In the genomic region with DNA sequence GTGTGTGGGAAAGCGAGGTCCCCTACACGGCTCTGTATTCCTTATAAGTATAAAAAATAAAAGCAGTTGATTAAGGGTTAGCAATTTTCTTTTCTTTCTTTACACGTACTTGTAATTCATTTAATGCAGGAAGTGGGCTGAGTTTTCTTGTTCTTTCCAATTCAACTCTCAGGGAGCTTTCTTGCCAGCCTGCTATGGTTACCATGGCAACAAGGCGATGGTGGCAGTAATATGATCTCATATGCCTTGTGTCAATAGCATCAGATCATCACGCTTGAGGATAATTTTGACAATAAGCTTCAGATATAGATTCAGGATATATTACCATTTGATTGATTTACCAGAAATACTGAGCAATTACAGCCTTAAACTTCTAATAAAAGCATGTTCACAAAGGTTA, we compare ENCODE assay signal across 15 cellular contexts.
DNase-seq lines count a peak whose midpoint lies in the region; ATAC-seq, FAIRE-seq and TF ChIP-seq lines count a peak whose summit lies in the region.
"Had no signal": no experiment of that assay in that cellular context is flagged by ENCODE, and none has a peak within 500 bp of the region (broad histone marks: within the 10 kb centered on the region; RNA-seq: fewer than 3 reads in every experiment).

No MANE protein-coding gene starts in this region.

- H2BK5ac ChIP-seq in H1 (ENCODE audit: low read depth, low read length), result no peak overlapping the region

- no peak for TF ChIP-seq POLR2A in H1 (IDR thresholded peaks at IDR 0.05; ENCODE audit: control extremely low read depth in 1 of 2, low read depth in 2 of 2, low read length in 2 of 2)
- no peak for TF ChIP-seq POLR2A in H54 (IDR thresholded peaks at IDR 0.05; ENCODE audit: low read depth, low read length)

- no peak overlapping the region for H3K9ac ChIP-seq in H1 (replicated peaks in 1 of 4; ENCODE audit: extremely low read depth in 1 of 4, low read depth in 3 of 4, low read length in 3 of 4)

- no peaks in the 10 kb centered on the region for H3K79me1 ChIP-seq in H1 (ENCODE audit: low read depth, low read length)

- no peak overlapping the region for H2BK20ac ChIP-seq in H1 (ENCODE audit: low read length)

- no peaks in the 10 kb centered on the region for H3K23me2 ChIP-seq in H1 (ENCODE audit: low read depth, low read length)

- no peak overlapping the region for H2BK120ac ChIP-seq in H1 (replicated peaks; ENCODE audit: low read depth, low read length)

- H4K8ac ChIP-seq in H1 (ENCODE audit: extremely low read depth, insufficient read depth, low read length), result no peak overlapping the region

- CTCF ChIA-PET in H1 (lab: Charles Lee; ENCODE audit: partially characterized antibody), result interaction anchor here (0.6 to 0.7 kb wide), 2 partner anchors 64 to 522 kb away, joined by 3 read pairs; no protein-coding TSS in a partner anchor

- no peaks in the 10 kb centered on the region for H3K36me3 ChIP-seq in H1 (ENCODE audit: control insufficient read depth in 2 of 4, insufficient read depth in 4 of 4, low read length in 3 of 4)

- ATAC-seq in GM21717 (IDR thresholded peaks at IDR 0.05; ENCODE audit: unreplicated experiment) (no peak), Right ventricle myocardium inferior (no peak), HG02588 (IDR thresholded peaks at IDR 0.05; ENCODE audit: unreplicated experiment) (no peak)

- H3K56ac ChIP-seq in H1 (replicated peaks; ENCODE audit: insufficient read length, low read depth, low read length), result no peak overlapping the region

- H3K9me3 ChIP-seq in H1 (ENCODE audit: insufficient read depth in 2 of 2, low read depth in 1 of 2, low read length in 1 of 2), result no peaks in the 10 kb centered on the region

- no peak overlapping the region for H3K23ac ChIP-seq in H1 (ENCODE audit: insufficient read length)

- no peak overlapping the region for H2AK5ac ChIP-seq in H1 (ENCODE audit: low read depth, low read length)

- H4K20me1 ChIP-seq in H1 (replicated peaks in 1 of 2; ENCODE audit: control insufficient read depth in 1 of 2, insufficient read depth in 2 of 2, low read length in 2 of 2), result no peaks in the 10 kb centered on the region

- no peak overlapping the region for H2AFZ ChIP-seq in H1 (ENCODE audit: low read length)

- no peak overlapping the region for H2BK15ac ChIP-seq in H1 (ENCODE audit: low read length)

- 0 out of 7 replicates have a peak, but pooled peaks cover 0 to 5% (median 0%) of the 10 kb centered on the region in 4 experiments for H3K4me1 ChIP-seq in H1 (replicated peaks in 1 of 4; ENCODE audit: control insufficient read depth in 3 of 4, insufficient read depth in 4 of 4, low read length in 3 of 4)

- DNase-seq in DMS153 (lab: John Stamatoyannopoulos, UW), result peak; percentile 54
- peak; percentile 70 for DNase-seq in NCI-H1417 treated with DMSO at 0.1 percent for 48 hours (lab: John Stamatoyannopoulos, UW)
- peak; percentile 28 for DNase-seq in NCI-H526 treated with DMSO at 0.1 percent for 48 hours (lab: John Stamatoyannopoulos, UW)
- DNase-seq in H1 (ENCODE audit: low read depth in 1 of 2, low spot score in 2 of 2), result no peak
- DNase-seq in Right ventricle myocardium inferior (ENCODE audit: missing footprints), result no peak
- no peak for DNase-seq in H54 (ENCODE audit: insufficient read length, low spot score)
- DNase-seq: activated B cell treated with CpG ODN at 0.5 μM for 24 hours, AML-193, erythroblast, KG1 had no signal

- H3K4ac ChIP-seq in H1 (replicated peaks; ENCODE audit: insufficient read length, low read depth, low read length), result no peak overlapping the region

- H3K18ac ChIP-seq in H1 (ENCODE audit: extremely low read depth, low read length), result no peak overlapping the region

- H3K4me2 ChIP-seq in H1 (ENCODE audit: insufficient read depth in 1 of 2, low read depth in 2 of 2, low read length in 2 of 2), result no peak overlapping the region

- no peak for TF ChIP-seq RAD21 in H1 (IDR thresholded peaks at IDR 0.05 in 1 of 2, conservative IDR thresholded peaks at IDR 0.05 in 1 of 2; ENCODE audit: low read depth in 2 of 2, low read length in 2 of 2)

- H3K27me3 ChIP-seq in H1 (replicated peaks in 1 of 4; ENCODE audit: control insufficient read depth in 3 of 4, extremely low read depth in 1 of 4, insufficient read depth in 3 of 4, low read length in 3 of 4), result no peaks in the 10 kb centered on the region

- H3K4me3 ChIP-seq in H1 (ENCODE audit: extremely low read depth in 1 of 4, insufficient read depth in 2 of 4, low read depth in 3 of 4, low read length in 4 of 4), result no peak overlapping the region
- H3K4me3 ChIP-seq: lung had no signal

- no peaks in the 10 kb centered on the region for H3K79me2 ChIP-seq in H1 (ENCODE audit: control insufficient read depth in 1 of 2, insufficient read depth in 2 of 2, low read length in 2 of 2)

- H2BK12ac ChIP-seq in H1 (ENCODE audit: low read depth, low read length), result no peak overlapping the region

- 64% methylated on average over 5 of the region's 5 CpGs; no CpG with 5 or more reads in 1 of the 2 experiments for WGBS in H1 (ENCODE audit: extremely low coverage in 1 of 2, insufficient coverage in 1 of 2, insufficient read length in 1 of 2, insufficient replicate concordance in 2 of 2, low coverage in 1 of 2, low lambda C conversion rate in 2 of 2, missing lambda C conversion rate in 1 of 2), 2 experiments

- no peak overlapping the region for H4K91ac ChIP-seq in H1 (replicated peaks; ENCODE audit: insufficient read length, low read length)

- POLR2A ChIA-PET in H1 (lab: Charles Lee; ENCODE audit: partially characterized antibody), result no interaction called here

- no peak overlapping the region for H3K14ac ChIP-seq in H1 (ENCODE audit: insufficient read length)

- FAIRE-seq in H1 (lab: Jason Lieb, UNC), result peak; percentile 45
- FAIRE-seq in H54 (lab: Jason Lieb, UNC), result no peak
- FAIRE-seq: G401.6, GM18507 had no signal

- TF ChIP-seq EP300 in H1 (IDR thresholded peaks at IDR 0.05; ENCODE audit: borderline replicate concordance in 1 of 2, low read depth in 2 of 2, low read length in 2 of 2), result no peak

- TF ChIP-seq CTCF in H1 (IDR thresholded peaks at IDR 0.05; ENCODE audit: control extremely low read depth in 1 of 3, insufficient read depth in 1 of 3, low read depth in 1 of 3, low read length in 3 of 3), result no peak

- no peak overlapping the region for H4K5ac ChIP-seq in H1 (ENCODE audit: insufficient read length, low read depth, low read length)

- intact Hi-C loops in Right ventricle myocardium inferior (cut with DNase I), result no loop called here

- no peak overlapping the region for H3K27ac ChIP-seq in H1 (ENCODE audit: low read depth, low read length)

TF ChIP-seq in H1, 55 proteins besides CTCF, POLR2A, EP300 and RAD21:
- TF ChIP-seq CEBPB (IDR thresholded peaks at IDR 0.05; ENCODE audit: low read depth, low read length) (no peak), GTF2F1 (IDR thresholded peaks at IDR 0.05; ENCODE audit: borderline replicate concordance, low read depth, low read length) (no peak), KDM5A (IDR thresholded peaks at IDR 0.05; ENCODE audit: low read length) (no peak), RFX5 (IDR thresholded peaks at IDR 0.05; ENCODE audit: borderline replicate concordance, low read depth, low read length) (peak; percentile 36; the same call in 1 of the 2 replicates), TAF7 (optimal IDR thresholded peaks at IDR 0.05; ENCODE audit: borderline replicate concordance, low read depth, low read length) (no peak), RBBP5 (IDR thresholded peaks at IDR 0.05; ENCODE audit: borderline replicate concordance, low read depth, low read length) (no peak)
- TF ChIP-seq, protein P1, sequence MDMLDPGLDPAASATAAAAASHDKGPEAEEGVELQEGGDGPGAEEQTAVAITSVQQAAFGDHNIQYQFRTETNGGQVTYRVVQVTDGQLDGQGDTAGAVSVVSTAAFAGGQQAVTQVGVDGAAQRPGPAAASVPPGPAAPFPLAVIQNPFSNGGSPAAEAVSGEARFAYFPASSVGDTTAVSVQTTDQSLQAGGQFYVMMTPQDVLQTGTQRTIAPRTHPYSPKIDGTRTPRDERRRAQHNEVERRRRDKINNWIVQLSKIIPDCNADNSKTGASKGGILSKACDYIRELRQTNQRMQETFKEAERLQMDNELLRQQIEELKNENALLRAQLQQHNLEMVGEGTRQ (IDR thresholded peaks at IDR 0.05; ENCODE audit: low read length), result no peak
- TF ChIP-seq, protein P2, sequence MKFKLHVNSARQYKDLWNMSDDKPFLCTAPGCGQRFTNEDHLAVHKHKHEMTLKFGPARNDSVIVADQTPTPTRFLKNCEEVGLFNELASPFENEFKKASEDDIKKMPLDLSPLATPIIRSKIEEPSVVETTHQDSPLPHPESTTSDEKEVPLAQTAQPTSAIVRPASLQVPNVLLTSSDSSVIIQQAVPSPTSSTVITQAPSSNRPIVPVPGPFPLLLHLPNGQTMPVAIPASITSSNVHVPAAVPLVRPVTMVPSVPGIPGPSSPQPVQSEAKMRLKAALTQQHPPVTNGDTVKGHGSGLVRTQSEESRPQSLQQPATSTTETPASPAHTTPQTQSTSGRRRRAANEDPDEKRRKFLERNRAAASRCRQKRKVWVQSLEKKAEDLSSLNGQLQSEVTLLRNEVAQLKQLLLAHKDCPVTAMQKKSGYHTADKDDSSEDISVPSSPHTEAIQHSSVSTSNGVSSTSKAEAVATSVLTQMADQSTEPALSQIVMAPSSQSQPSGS (IDR thresholded peaks at IDR 0.05; ENCODE audit: low read length), result no peak

Comparison
In these comparisons a context has a peak if more than half of its experiments do, and no peak if none do; other contexts are left out.
1. DNase-seq: peak in DMS153 (single experiment), NCI-H1417 treated with DMSO at 0.1 percent for 48 hours (single experiment) and NCI-H526 treated with DMSO at 0.1 percent for 48 hours (single experiment); none in H1 (0 of 2), Right ventricle myocardium inferior (single experiment) and H54 (single experiment).